ENCODE assay signal across 9 cellular contexts in genomic region chr15:64013179-64014043, GRCh38. TPM values are rescaled to one million over a fixed set of nuclear protein-coding genes. Genes with fewer than 3 reads are reported as not detected.
A peak's percentile ranks its signal among the peaks of the same experiment; 100 is the strongest.
DNase-seq lines count a peak whose midpoint lies in the region; ATAC-seq, FAIRE-seq and TF ChIP-seq lines count a peak whose summit lies in the region.
"Had no signal": no experiment of that assay in that cellular context is flagged by ENCODE, and none has a peak within 500 bp of the region (broad histone marks: within the 10 kb centered on the region; RNA-seq: fewer than 3 reads in every experiment).

No MANE protein-coding gene starts in this region.

- CTCF ChIA-PET in CD4-positive, alpha-beta T cell (lab: Charles Lee), result interaction anchor here (1.1 to 1.7 kb wide), 2 partner anchors 33 to 54 kb away, joined by 3 to 4 read pairs; partner anchors contain the start of gene DAPK2
- CTCF ChIA-PET in naive thymus-derived CD4-positive, alpha-beta T cell (lab: Charles Lee), result no interaction called here

- ATAC-seq in CD4-positive, alpha-beta T cell (ENCODE audit: poor library complexity), result no peak
- ATAC-seq in naive thymus-derived CD4-positive, alpha-beta T cell, result no peak

- H3K4me1 ChIP-seq in neural progenitor cell, result peaks cover 26% of the 10 kb centered on the region
- H3K4me1 ChIP-seq in naive thymus-derived CD4-positive, alpha-beta T cell (ENCODE audit: control insufficient read depth in 2 of 2, insufficient read depth in 2 of 2, low read length in 2 of 2), result peaks cover 24 to 27% of the 10 kb centered on the region in 2 donors

- no peaks in the 10 kb centered on the region for H3K9me3 ChIP-seq in CD4-positive, alpha-beta T cell (ENCODE audit: control insufficient read depth, low read length)
- H3K9me3 ChIP-seq in neural progenitor cell (ENCODE audit: low read depth), result no peaks in the 10 kb centered on the region
- H3K9me3 ChIP-seq in naive thymus-derived CD4-positive, alpha-beta T cell (ENCODE audit: control insufficient read depth in 2 of 3, low read length in 3 of 3), result no peaks in the 10 kb centered on the region

- H3K4me1 Mint-ChIP-seq in CD4-positive, alpha-beta T cell (ENCODE audit: low read depth), result peaks cover 35% of the 10 kb centered on the region
- peaks cover 20% of the 10 kb centered on the region for H3K4me1 Mint-ChIP-seq in neural progenitor cell
- peaks cover 20 to 47% (median 30%) of the 10 kb centered on the region in 7 donors for H3K4me1 Mint-ChIP-seq in naive thymus-derived CD4-positive, alpha-beta T cell

- H3K4me3 ChIP-seq in bronchial epithelial cell (ENCODE audit: low read depth, low read length), result no peak overlapping the region
- H3K4me3 ChIP-seq in neural progenitor cell, result no peak overlapping the region
- no peak overlapping the region for H3K4me3 ChIP-seq in naive thymus-derived CD4-positive, alpha-beta T cell (ENCODE audit: low read length)
- H3K4me3 ChIP-seq: dorsolateral prefrontal cortex had no signal

- intact Hi-C loops in CD4-positive, alpha-beta T cell (cut with DNase I, micrococcal nuclease), result loop anchor here (5.0 kb wide), 2 partner anchors 121 to 181 kb away; partner anchors contain the start of gene HERC1 (in 2 of the 2)
- intact Hi-C loops in naive thymus-derived CD4-positive, alpha-beta T cell (cut with micrococcal nuclease), result no loop called here

- no peak overlapping the region for H3K27ac ChIP-seq in CD4-positive, alpha-beta T cell (ENCODE audit: low read depth, low read length)
- no peak overlapping the region for H3K27ac ChIP-seq in neural progenitor cell
- H3K27ac ChIP-seq in naive thymus-derived CD4-positive, alpha-beta T cell (ENCODE audit: low read depth, low read length), result no peak overlapping the region

- H2AFZ ChIP-seq in neural progenitor cell (replicated peaks), result no peak overlapping the region

- H3K27me3 ChIP-seq in CD4-positive, alpha-beta T cell (ENCODE audit: control insufficient read depth, insufficient read depth, low read length), result no peaks in the 10 kb centered on the region
- no peaks in the 10 kb centered on the region for H3K27me3 ChIP-seq in bronchial epithelial cell (ENCODE audit: control insufficient read depth, insufficient read depth, low read length)
- H3K27me3 ChIP-seq in neural progenitor cell, result no peaks in the 10 kb centered on the region
- no peaks in the 10 kb centered on the region for H3K27me3 ChIP-seq in naive thymus-derived CD4-positive, alpha-beta T cell (ENCODE audit: control insufficient read depth in 2 of 2, insufficient read depth in 2 of 2, low read length in 2 of 2)
- H3K27me3 ChIP-seq: dorsolateral prefrontal cortex had no signal

- POLR2A ChIA-PET in CD4-positive, alpha-beta T cell (lab: Charles Lee), result no interaction called here
- POLR2A ChIA-PET in naive thymus-derived CD4-positive, alpha-beta T cell (lab: Charles Lee), result no interaction called here

- no peak overlapping the region for H3K9ac ChIP-seq in neural progenitor cell

- FAIRE-seq in G401.6 (lab: Jason Lieb, UNC) (peak; percentile 97), bronchial epithelial cell (lab: Jason Lieb, UNC) (no peak)

- peak overlapping the region; percentile 33 for H3K4me2 ChIP-seq in neural progenitor cell

- H3K9me3 Mint-ChIP-seq in CD4-positive, alpha-beta T cell, result no peaks in the 10 kb centered on the region
- no peaks in the 10 kb centered on the region for H3K9me3 Mint-ChIP-seq in neural progenitor cell
- no peaks in the 10 kb centered on the region for H3K9me3 Mint-ChIP-seq in naive thymus-derived CD4-positive, alpha-beta T cell

- H3K27ac Mint-ChIP-seq in CD4-positive, alpha-beta T cell, result peak overlapping the region; percentile 28
- no peak overlapping the region for H3K27ac Mint-ChIP-seq in neural progenitor cell
- H3K27ac Mint-ChIP-seq in naive thymus-derived CD4-positive, alpha-beta T cell, result peak overlapping the region in 4 of 9 donors; percentile 16 to 98 (median 39)

- no peaks in the 10 kb centered on the region for H3K79me2 ChIP-seq in neural progenitor cell (ENCODE audit: low read depth)

- no peak for DNase-seq in CD4-positive, alpha-beta T cell
- DNase-seq in bronchial epithelial cell (ENCODE audit: low read depth) (peak; percentile 83), neural progenitor cell (ENCODE audit: low spot score) (peak; percentile 17), NCI-H82 (lab: John Stamatoyannopoulos, UW) (no peak), NCI-H446 (lab: John Stamatoyannopoulos, UW) (no peak), hippocampal formation (lab: John Stamatoyannopoulos, UW) (no peak)
- DNase-seq in naive thymus-derived CD4-positive, alpha-beta T cell, result no peak
- DNase-seq: dorsolateral prefrontal cortex had no signal

- H3K4me3 Mint-ChIP-seq in CD4-positive, alpha-beta T cell, result no peak overlapping the region
- no peak overlapping the region for H3K4me3 Mint-ChIP-seq in neural progenitor cell
- no peak overlapping the region for H3K4me3 Mint-ChIP-seq in naive thymus-derived CD4-positive, alpha-beta T cell

- H3K27me3 Mint-ChIP-seq in CD4-positive, alpha-beta T cell, result no peaks in the 10 kb centered on the region
- no peaks in the 10 kb centered on the region for H3K27me3 Mint-ChIP-seq in neural progenitor cell (ENCODE audit: insufficient read depth, low read depth)
- H3K27me3 Mint-ChIP-seq in naive thymus-derived CD4-positive, alpha-beta T cell, result peaks cover 0 to 3% (median 0%) of the 10 kb centered on the region in 5 donors

- no peaks in the 10 kb centered on the region for H4K20me1 ChIP-seq in neural progenitor cell (ENCODE audit: low read depth)

- no peak for TF ChIP-seq CTCF in CD4-positive, alpha-beta T cell (IDR thresholded peaks at IDR 0.05)
- TF ChIP-seq CTCF in bronchial epithelial cell (IDR thresholded peaks at IDR 0.05; ENCODE audit: insufficient read depth, low read length, severe bottlenecking), result no peak
- TF ChIP-seq CTCF in neural progenitor cell (IDR thresholded peaks at IDR 0.05), result no peak

- peaks cover 6% of the 10 kb centered on the region for H3F3A ChIP-seq in neural progenitor cell (ENCODE audit: low read depth)

- H3K36me3 Mint-ChIP-seq in CD4-positive, alpha-beta T cell (ENCODE audit: low read depth), result no peaks in the 10 kb centered on the region
- no peaks in the 10 kb centered on the region for H3K36me3 Mint-ChIP-seq in neural progenitor cell
- peaks cover 0 to 4% (median 0%) of the 10 kb centered on the region in 5 donors for H3K36me3 Mint-ChIP-seq in naive thymus-derived CD4-positive, alpha-beta T cell

- H3K36me3 ChIP-seq in bronchial epithelial cell (ENCODE audit: control insufficient read depth, insufficient read depth, low read length), result no peaks in the 10 kb centered on the region
- H3K36me3 ChIP-seq in neural progenitor cell, result no peaks in the 10 kb centered on the region
- H3K36me3 ChIP-seq in naive thymus-derived CD4-positive, alpha-beta T cell (ENCODE audit: control insufficient read depth in 2 of 3, insufficient read depth in 3 of 3, low read length in 3 of 3), result no peaks in the 10 kb centered on the region

RNA-seq across cellular contexts. Expression of gene DAPK2, which starts 32.9 kb away (rescaled TPM):
- 1 to 10 TPM; 1.3 to 1.6 TPM for total RNA-seq in CD4-positive, alpha-beta T cell
- total RNA-seq in bronchial epithelial cell (0.53 and 3.3 TPM in 2 replicates), neural progenitor cell (ENCODE audit: low replicate concordance) (5.4 and 9.7 TPM in 2 replicates)
- total RNA-seq in naive thymus-derived CD4-positive, alpha-beta T cell, result 1 to 10 TPM in 3 of 5 experiments, under 1 TPM in 1, not detected in 1; 0.46 to 9.3 (median 4.2) TPM
- polyA plus RNA-seq in naive thymus-derived CD4-positive, alpha-beta T cell, result not detected

Comparison
In these comparisons a context has a peak if more than half of its experiments do, and no peak if none do; other contexts are left out.
1. DNase-seq: peak in bronchial epithelial cell (single experiment) and neural progenitor cell (single experiment); none in CD4-positive, alpha-beta T cell (0 of 10), NCI-H82 (single experiment), NCI-H446 (0 of 2), hippocampal formation (0 of 2) and naive thymus-derived CD4-positive, alpha-beta T cell (0 of 9).
2. intact Hi-C loops: an anchor here in CD4-positive, alpha-beta T cell (5.0 kb wide); none called in naive thymus-derived CD4-positive, alpha-beta T cell.